Comparison of ENCODE assay signal across 8 cellular contexts in genomic region chr14:77059276-77059934, GRCh38. TPM values are rescaled to one million over a fixed set of nuclear protein-coding genes. Genes with fewer than 3 reads are reported as not detected.
A peak's percentile ranks its signal among the peaks of the same experiment; 100 is the strongest.
DNase-seq lines count a peak whose midpoint lies in the region; ATAC-seq and TF ChIP-seq lines count a peak whose summit lies in the region.

No MANE protein-coding gene starts in this region.

- no peaks in the 10 kb centered on the region for H3K4me1 ChIP-seq in RWPE2 (ENCODE audit: insufficient read depth, poor library complexity, severe bottlenecking)

- peak; percentile 92 for ATAC-seq in RWPE2 (ENCODE audit: low read depth)
- peak; percentile 71 for ATAC-seq in esophagus mucosa
- ATAC-seq in HG03354 (IDR thresholded peaks at IDR 0.05; ENCODE audit: poor library complexity, severe bottlenecking, unreplicated experiment), result no peak
- no peak for ATAC-seq in GM21786 (IDR thresholded peaks at IDR 0.05; ENCODE audit: unreplicated experiment)

- peak; percentile 48 for TF ChIP-seq CTCF in RWPE2 (IDR thresholded peaks at IDR 0.05; ENCODE audit: poor library complexity, severe bottlenecking)

- H3K9me3 ChIP-seq in RWPE2 (ENCODE audit: severe bottlenecking), result peaks cover 9% of the 10 kb centered on the region

- H3K27me3 ChIP-seq in RWPE2 (ENCODE audit: insufficient read depth, poor library complexity, severe bottlenecking), result no peaks in the 10 kb centered on the region

- no peaks in the 10 kb centered on the region for H3K36me3 ChIP-seq in RWPE2 (ENCODE audit: low read depth)

- H3K4me3 ChIP-seq in RWPE2 (ENCODE audit: severe bottlenecking), result no peak overlapping the region

- no peak overlapping the region for H3K27ac ChIP-seq in RWPE2 (ENCODE audit: poor library complexity, severe bottlenecking)

- DNase-seq in stimulated activated CD4-positive, alpha-beta T cell treated with anti-CD3 and anti-CD28 coated beads, Interleukin-2, amount 100 ng/mL, for 24 hours, result peak; percentile 30 to 51
- no peak for DNase-seq in stimulated activated CD4-positive, alpha-beta T cell treated with anti-CD3 and anti-CD28 coated beads, Interleukin-4, amount 100 ng/mL, for 4 hours
- DNase-seq in RWPE2 (ENCODE audit: low spot score), result no peak
- peak; percentile 90 for DNase-seq in occipital lobe (lab: John Stamatoyannopoulos, UW)
- DNase-seq in NCI-H2196 treated with DMSO at 0.1 percent for 48 hours (lab: John Stamatoyannopoulos, UW; ENCODE audit: unreplicated experiment), result no peak

RNA-seq across cellular contexts. Expression of gene IRF2BPL, which starts 30.9 kb away (rescaled TPM):
- total RNA-seq in esophagus mucosa (14.2 TPM), occipital lobe (72.7 TPM)

RNA-seq across cellular contexts. Expression of gene CIPC, which starts 38.7 kb away (rescaled TPM):
- 19.7 TPM for total RNA-seq in esophagus mucosa
- 44.5 TPM for total RNA-seq in occipital lobe

Comparison
In these comparisons a context has a peak if more than half of its experiments do, and no peak if none do; other contexts are left out.
1. DNase-seq: peak in stimulated activated CD4-positive, alpha-beta T cell treated with anti-CD3 and anti-CD28 coated beads, Interleukin-2, amount 100 ng/mL, for 24 hours (2 of 2) and occipital lobe (single experiment); none in stimulated activated CD4-positive, alpha-beta T cell treated with anti-CD3 and anti-CD28 coated beads, Interleukin-4, amount 100 ng/mL, for 4 hours (0 of 2), RWPE2 (single experiment) and NCI-H2196 treated with DMSO at 0.1 percent for 48 hours (single experiment).
2. ATAC-seq: peak in RWPE2 (single experiment) and esophagus mucosa (single experiment); none in HG03354 (single experiment) and GM21786 (single experiment).